21 cellular contexts compared by ENCODE assay signal in genomic region chr12:31600252-31600651, GRCh38. TPM values are rescaled to one million over a fixed set of nuclear protein-coding genes. Genes with fewer than 3 reads are reported as not detected.
DNase-seq lines count a peak whose midpoint lies in the region; ATAC-seq, FAIRE-seq and TF ChIP-seq lines count a peak whose summit lies in the region.
"Had no signal": no experiment of that assay in that cellular context is flagged by ENCODE, and none has a peak within 500 bp of the region (broad histone marks: within the 10 kb centered on the region; RNA-seq: fewer than 3 reads in every experiment).

No MANE protein-coding gene starts in this region.

- POLR2A ChIA-PET in K562 (lab: Yijun Ruan, JAX), result interaction anchor here (0.7 kb wide), 1 partner anchor 52 kb away, joined by 3 read pairs; no protein-coding TSS in a partner anchor

- no peaks in the 10 kb centered on the region for H3K36me3 Mint-ChIP-seq in GM23338 (ENCODE audit: low read depth)
- H3K36me3 Mint-ChIP-seq in stimulated activated naive B cell treated with anti-CD40 and anti-IgM and Interleukin-4, amounts not matched to agents 10 μg/mL and 1 μg/mL and 100 μg/mL, for 72 hours, result peaks cover 0 to 1% of the 10 kb centered on the region in 2 donors
- H3K36me3 Mint-ChIP-seq in activated T-cell treated with anti-CD3 and anti-CD28 coated beads, Interleukin-2, amount 50 U/mL, for 4 hours (ENCODE audit: insufficient read depth), result no peaks in the 10 kb centered on the region
- H3K36me3 Mint-ChIP-seq: naive thymus-derived CD4-positive, alpha-beta T cell had no signal

- no peaks in the 10 kb centered on the region for H3K9me1 ChIP-seq in K562 (ENCODE audit: control insufficient read depth, insufficient read depth, low read length)

- H3K4me3 ChIP-seq in GM23338, result no peak overlapping the region
- H3K4me3 ChIP-seq in Loucy (ENCODE audit: low read length, poor library complexity, severe bottlenecking), result no peak overlapping the region
- H3K4me3 ChIP-seq in K562, result no peak overlapping the region
- H3K4me3 ChIP-seq in mucosa of descending colon, result no peak overlapping the region

- TF ChIP-seq EP300 in K562 (IDR thresholded peaks at IDR 0.05; ENCODE audit: low read length), result no peak

- ATAC-seq in GM23338, result peak; percentile 92
- ATAC-seq in K562, result peak; percentile 74
- no peak for ATAC-seq in stimulated activated naive B cell treated with anti-CD40 and anti-IgM and Interleukin-4, amounts not matched to agents 10 μg/mL and 1 μg/mL and 100 μg/mL, for 72 hours (replicated peaks)
- ATAC-seq in mucosa of descending colon, result no peak
- no peak for ATAC-seq in activated T-cell treated with anti-CD3 and anti-CD28 coated beads, Interleukin-2, amount 50 U/mL, for 4 hours
- no peak for ATAC-seq in HG03354 (IDR thresholded peaks at IDR 0.05; ENCODE audit: poor library complexity, severe bottlenecking, unreplicated experiment)
- ATAC-seq: naive thymus-derived CD4-positive, alpha-beta T cell had no signal

- H3K4me2 ChIP-seq in GM23338 (no peak overlapping the region), Loucy (ENCODE audit: low read depth, low read length, poor library complexity, severe bottlenecking) (no peak overlapping the region), K562 (ENCODE audit: insufficient read depth, low read length) (no peak overlapping the region)

- H3K36me3 ChIP-seq in GM23338 (ENCODE audit: insufficient read depth) (no peaks in the 10 kb centered on the region), Loucy (ENCODE audit: insufficient read depth, low read length) (no peaks in the 10 kb centered on the region), K562 (ENCODE audit: control insufficient read depth, insufficient read depth, low read length) (no peaks in the 10 kb centered on the region), mucosa of descending colon (ENCODE audit: low read depth) (no peaks in the 10 kb centered on the region)
- H3K36me3 ChIP-seq: thoracic aorta had no signal

- FAIRE-seq in K562 (lab: Jason Lieb, UNC), result peak; percentile 23
- FAIRE-seq: small intestine had no signal

- no peaks in the 10 kb centered on the region; the same call in 2 of the 3 replicates for H3K4me1 Mint-ChIP-seq in GM23338
- H3K4me1 Mint-ChIP-seq in stimulated activated naive B cell treated with anti-CD40 and anti-IgM and Interleukin-4, amounts not matched to agents 10 μg/mL and 1 μg/mL and 100 μg/mL, for 72 hours, result peaks cover 21 to 43% of the 10 kb centered on the region in 2 donors
- no peaks in the 10 kb centered on the region for H3K4me1 Mint-ChIP-seq in activated T-cell treated with anti-CD3 and anti-CD28 coated beads, Interleukin-2, amount 50 U/mL, for 4 hours (ENCODE audit: low read depth)
- H3K4me1 Mint-ChIP-seq: naive thymus-derived CD4-positive, alpha-beta T cell had no signal

- no peak overlapping the region for H3K4me3 Mint-ChIP-seq in GM23338
- H3K4me3 Mint-ChIP-seq in stimulated activated naive B cell treated with anti-CD40 and anti-IgM and Interleukin-4, amounts not matched to agents 10 μg/mL and 1 μg/mL and 100 μg/mL, for 72 hours, result no peak overlapping the region
- H3K4me3 Mint-ChIP-seq in activated T-cell treated with anti-CD3 and anti-CD28 coated beads, Interleukin-2, amount 50 U/mL, for 4 hours, result no peak overlapping the region
- H3K4me3 Mint-ChIP-seq: naive thymus-derived CD4-positive, alpha-beta T cell had no signal

- intact Hi-C loops in K562 (cut with micrococcal nuclease) (loop anchor here (2.0 kb wide), 1 partner anchor 31 kb away; no protein-coding TSS in a partner anchor), mucosa of descending colon (cut with DNase I, micrococcal nuclease) (no loop called here)

- H3F3A ChIP-seq in GM23338 (replicated peaks; ENCODE audit: low read depth) (no peaks in the 10 kb centered on the region), Loucy (ENCODE audit: low read depth) (no peaks in the 10 kb centered on the region)

- DNase-seq in GM23338 (ENCODE audit: low spot score) (peak; percentile 85), K562 (ENCODE audit: extremely low read depth in 1 of 4, low spot score in 3 of 4) (peak in 1 of 4 experiments; percentile 24), mucosa of descending colon (no peak)
- DNase-seq in stimulated activated naive B cell treated with anti-CD40 and anti-IgM and Interleukin-4, amounts not matched to agents 10 μg/mL and 1 μg/mL and 100 μg/mL, for 72 hours, result no peak
- no peak for DNase-seq in activated T-cell treated with anti-CD3 and anti-CD28 coated beads, Interleukin-2, amount 50 U/mL, for 4 hours
- DNase-seq: activated CD4-positive, alpha-beta T cell treated with anti-CD3 and anti-CD28 coated beads for 48 hours; activated naive CD4-positive, alpha-beta T cell treated with anti-CD3 and anti-CD28 coated beads, Interleukin-2, amount 50 U/mL, for 16 hours; DMS79 treated with DMSO at 0.1 percent for 48 hours; glutamatergic neuron; IMR-90; naive thymus-derived CD4-positive, alpha-beta T cell; NCI-H1694 treated with DMSO at 0.1 percent for 48 hours; NCI-H2171 treated with DMSO at 0.1 percent for 48 hours; NCI-H526; SHP77; small intestine; stimulated activated CD4-positive, alpha-beta T cell treated with anti-CD3 and anti-CD28 coated beads, Interleukin-2, amount 100 ng/mL, for 24 hours; stimulated activated naive CD4-positive, alpha-beta T cell had no signal

- H3K27me3 ChIP-seq in GM23338 (ENCODE audit: insufficient read depth) (no peaks in the 10 kb centered on the region), Loucy (ENCODE audit: insufficient read depth, low read length, poor library complexity, severe bottlenecking) (no peaks in the 10 kb centered on the region), K562 (ENCODE audit: control insufficient read depth in 2 of 2, insufficient read depth in 2 of 2, low read length in 2 of 2) (peaks cover 0 to 4% of the 10 kb centered on the region in 2 experiments; a peak in 1 of 5 replicates)

- peak; percentile 67 to 74 for TF ChIP-seq CTCF in GM23338 (conservative IDR thresholded peaks at IDR 0.05; ENCODE audit: low read depth in 2 of 2)
- peak; percentile 40 for TF ChIP-seq CTCF in Loucy (conservative IDR thresholded peaks at IDR 0.05; ENCODE audit: low read length)
- TF ChIP-seq CTCF in K562 (IDR thresholded peaks at IDR 0.05 in 2 of 3, conservative IDR thresholded peaks at IDR 0.05 in 1 of 3; ENCODE audit: insufficient read depth in 2 of 3, low read depth in 1 of 3, low read length in 3 of 3), result peak in 2 of 3 experiments; percentile 22 to 23; a peak in 1 of 6 replicates
- TF ChIP-seq CTCF in mucosa of descending colon (IDR thresholded peaks at IDR 0.05), result no peak

- H3K79me2 ChIP-seq in GM23338 (replicated peaks; ENCODE audit: insufficient read depth) (no peaks in the 10 kb centered on the region), Loucy (ENCODE audit: insufficient read depth, low read length) (no peaks in the 10 kb centered on the region), K562 (ENCODE audit: control insufficient read depth, insufficient read depth, low read length) (no peaks in the 10 kb centered on the region)

- H3K9me2 ChIP-seq in GM23338 (ENCODE audit: insufficient read depth) (no peaks in the 10 kb centered on the region), Loucy (replicated peaks; ENCODE audit: low read depth, low read length) (no peaks in the 10 kb centered on the region)

- 10% methylated on average over 5 of the region's 5 CpGs for WGBS in K562 (ENCODE audit: insufficient coverage, low coverage, missing lambda C conversion rate)

- H2AFZ ChIP-seq in GM23338, result no peak overlapping the region
- H2AFZ ChIP-seq in Loucy (ENCODE audit: low read length), result no peak overlapping the region
- 0 out of 2 replicates have a peak overlapping the region, but pooled peaks have one; percentile 5 for H2AFZ ChIP-seq in K562 (ENCODE audit: low read depth, low read length)

- H3K9ac ChIP-seq in Loucy (ENCODE audit: low read depth, low read length, poor library complexity, severe bottlenecking) (no peak overlapping the region), K562 (ENCODE audit: insufficient read depth in 1 of 2, low read depth in 2 of 2, low read length in 2 of 2) (no peak overlapping the region)

- H3K9me3 Mint-ChIP-seq in GM23338, result no peaks in the 10 kb centered on the region
- H3K9me3 Mint-ChIP-seq in stimulated activated naive B cell treated with anti-CD40 and anti-IgM and Interleukin-4, amounts not matched to agents 10 μg/mL and 1 μg/mL and 100 μg/mL, for 72 hours, result peaks cover 0 to 3% of the 10 kb centered on the region in 2 donors
- no peaks in the 10 kb centered on the region for H3K9me3 Mint-ChIP-seq in activated T-cell treated with anti-CD3 and anti-CD28 coated beads, Interleukin-2, amount 50 U/mL, for 4 hours

- CTCF ChIA-PET in K562 (lab: Yijun Ruan, JAX; ENCODE audit: low intra/inter-chr PET ratio), result no interaction called here

- no TSS peak for BruUV-seq in K562 (replicated peaks; lab: Mats Ljungman, UMichigan)

- H3K27ac Mint-ChIP-seq in GM23338, result no peak overlapping the region
- peak overlapping the region; percentile 42 for H3K27ac Mint-ChIP-seq in stimulated activated naive B cell treated with anti-CD40 and anti-IgM and Interleukin-4, amounts not matched to agents 10 μg/mL and 1 μg/mL and 100 μg/mL, for 72 hours
- H3K27ac Mint-ChIP-seq: naive thymus-derived CD4-positive, alpha-beta T cell had no signal

- no peak overlapping the region for H3K27ac ChIP-seq in GM23338 (ENCODE audit: low read depth)
- no peak overlapping the region for H3K27ac ChIP-seq in K562 (ENCODE audit: extremely low read depth, low read depth, low read length)
- H3K27ac ChIP-seq: thoracic aorta had no signal

- no peaks in the 10 kb centered on the region for H3K9me3 ChIP-seq in Loucy (ENCODE audit: insufficient read depth, low read depth, low read length)
- no peaks in the 10 kb centered on the region for H3K9me3 ChIP-seq in K562 (replicated peaks; ENCODE audit: control insufficient read depth, insufficient read depth, low read depth, low read length)
- H3K9me3 ChIP-seq in mucosa of descending colon, result no peaks in the 10 kb centered on the region
- H3K9me3 ChIP-seq: thoracic aorta had no signal

- in situ Hi-C loops in K562 (cut with MboI), result no loop called here

- H4K20me1 ChIP-seq in GM23338 (replicated peaks; ENCODE audit: insufficient read depth) (no peaks in the 10 kb centered on the region), Loucy (ENCODE audit: insufficient read depth, low read length, poor library complexity, severe bottlenecking) (no peaks in the 10 kb centered on the region), K562 (replicated peaks; ENCODE audit: control insufficient read depth, insufficient read depth, low read length) (no peaks in the 10 kb centered on the region)

- no peak for TF ChIP-seq POLR2A in K562 (conservative IDR thresholded peaks at IDR 0.05)

- peaks cover 3% of the 10 kb centered on the region for H3K27me3 Mint-ChIP-seq in GM23338 (ENCODE audit: insufficient read depth, low read depth, poor library complexity)
- H3K27me3 Mint-ChIP-seq in stimulated activated naive B cell treated with anti-CD40 and anti-IgM and Interleukin-4, amounts not matched to agents 10 μg/mL and 1 μg/mL and 100 μg/mL, for 72 hours, result no peaks in the 10 kb centered on the region
- peaks cover 14% of the 10 kb centered on the region for H3K27me3 Mint-ChIP-seq in activated T-cell treated with anti-CD3 and anti-CD28 coated beads, Interleukin-2, amount 50 U/mL, for 4 hours (ENCODE audit: low read depth)

- H3K4me1 ChIP-seq in GM23338 (ENCODE audit: insufficient read depth) (no peaks in the 10 kb centered on the region), Loucy (ENCODE audit: insufficient read depth, low read length, poor library complexity, severe bottlenecking) (no peaks in the 10 kb centered on the region), K562 (replicated peaks in 1 of 2; ENCODE audit: control insufficient read depth in 2 of 2, insufficient read depth in 2 of 2, low read length in 2 of 2) (no peaks in the 10 kb centered on the region), mucosa of descending colon (ENCODE audit: low read depth) (no peaks in the 10 kb centered on the region)

- TF ChIP-seq RAD21 in K562 (CRISPR knock-in tag; conservative IDR thresholded peaks at IDR 0.05 in 1 of 2, IDR thresholded peaks at IDR 0.05 in 1 of 2), result peak in 1 of 2 experiments; percentile 37; a peak in 1 of 4 replicates

RNA-seq across cellular contexts. Expression of gene DENND5B, which starts 9.3 kb away (rescaled TPM):
- 17.2 and 19.3 TPM in 2 replicates for total RNA-seq in GM23338 (2014; rRNA removed; shearing (Covaris generic))
- polyA plus RNA-seq in GM23338 (2016; fragmentation: Nextera tagmentation; extraction: Ambion mirVana) (5.4 and 6.5 TPM in 2 replicates), K562 (2011; rRNA removed) (6.0 and 11.8 TPM in 2 replicates), K562 (2014; fragmentation: Illumina TruSeq; extraction: Trizol) (3.5 and 3.9 TPM in 2 replicates), K562 (2014; fragmentation: Nextera tagmentation; extraction: Ambion mirVana) (1 to 10 TPM in 1 of 2 experiments, under 1 TPM in 1; 0.99 to 1.2 TPM), K562 (2014; rRNA removed) (3.6 and 3.8 TPM in 2 replicates)
- 7.0 and 7.7 TPM in 2 replicates for total RNA-seq in K562 (2011; cell fraction: chromatin; rRNA removed; ENCODE audit: low replicate concordance)
- total RNA-seq in K562 (2011; cell fraction: nucleolus; rRNA removed), result 3.3 and 3.8 TPM in 2 replicates
- total RNA-seq in K562 (2011; cell fraction: nucleoplasm; rRNA removed), result 4.1 and 5.4 TPM in 2 replicates
- total RNA-seq in K562 (2014; rRNA removed) (2.1 and 3.6 TPM in 2 replicates), K562 (2014; rRNA removed; fragmentation: Illumina TruSeq; extraction: Trizol) (4.7 and 5.0 TPM in 2 replicates), K562 (2015; rRNA removed; fragmentation: Illumina TruSeq; extraction: Trizol) (3.6 and 4.0 TPM in 2 replicates), K562 (2021) (4.5 and 5.0 TPM in 2 replicates), mucosa of descending colon (10 to 100 TPM; 10.4 to 20.3 (median 12.8) TPM)
- 3.4 and 9.1 TPM in 2 replicates for polyA plus RNA-seq in K562 (2011; cell fraction: cytosol; rRNA removed)
- polyA plus RNA-seq in K562 (2011; cell fraction: nucleus; rRNA removed), result 1.5 and 4.8 TPM in 2 replicates
- polyA plus RNA-seq in K562 (2012), result 2.2 and 2.5 TPM in 2 replicates
- 6.9 and 16.9 TPM in 2 replicates for polyA minus RNA-seq in K562 (2011; rRNA and poly(A)+ RNA removed)
- 2.9 and 7.9 TPM in 2 replicates for polyA minus RNA-seq in K562 (2011; cell fraction: cytosol; rRNA and poly(A)+ RNA removed)
- polyA minus RNA-seq in K562 (2011; cell fraction: nucleus; rRNA and poly(A)+ RNA removed), result 1.5 and 6.8 TPM in 2 replicates
- under 1 TPM; 0.10 to 0.33 (median 0.29) TPM for total RNA-seq in activated T-cell treated with anti-CD3 and anti-CD28 coated beads, Interleukin-2, amount 50 U/mL, for 4 hours
- polyA plus RNA-seq: naive thymus-derived CD4-positive, alpha-beta T cell had no signal

RNA-seq across cellular contexts. Expression of gene ETFBKMT, which starts 59.2 kb away (rescaled TPM):
- total RNA-seq in GM23338 (2014; rRNA removed; shearing (Covaris generic)), result 2.3 and 3.2 TPM in 2 replicates
- polyA plus RNA-seq in GM23338 (2016; fragmentation: Nextera tagmentation; extraction: Ambion mirVana), result 0.79 and 0.87 TPM in 2 replicates
- 0.60 and 1.1 TPM in 2 replicates for total RNA-seq in K562 (2011; cell fraction: chromatin; rRNA removed; ENCODE audit: low replicate concordance)
- total RNA-seq in K562 (2011; cell fraction: nucleolus; rRNA removed), result 0.83 and 1.2 TPM in 2 replicates
- total RNA-seq in K562 (2011; cell fraction: nucleoplasm; rRNA removed), result 1.1 and 1.3 TPM in 2 replicates
- total RNA-seq in K562 (2014; rRNA removed), result 0.37 and 0.68 TPM in 2 replicates
- 1.0 and 1.2 TPM in 2 replicates for total RNA-seq in K562 (2014; rRNA removed; fragmentation: Illumina TruSeq; extraction: Trizol)
- 0.18 and 0.53 TPM in 2 replicates for total RNA-seq in K562 (2015; rRNA removed; fragmentation: Illumina TruSeq; extraction: Trizol)
- total RNA-seq in K562 (2021), result 0.60 and 1.4 TPM in 2 replicates
- 0.96 and 1.0 TPM in 2 replicates for polyA plus RNA-seq in K562 (2011; rRNA removed)
- 0.39 and 0.52 TPM in 2 replicates for polyA plus RNA-seq in K562 (2011; cell fraction: cytosol; rRNA removed)
- 0.41 and 0.71 TPM in 2 replicates for polyA plus RNA-seq in K562 (2011; cell fraction: nucleus; rRNA removed)
- polyA plus RNA-seq in K562 (2012), result 0.39 and 0.83 TPM in 2 replicates
- 0.73 and 0.77 TPM in 2 replicates for polyA plus RNA-seq in K562 (2014; fragmentation: Illumina TruSeq; extraction: Trizol)
- 1 to 10 TPM; 1.0 to 1.7 TPM for polyA plus RNA-seq in K562 (2014; fragmentation: Nextera tagmentation; extraction: Ambion mirVana)
- 0.69 and 0.82 TPM in 2 replicates for polyA plus RNA-seq in K562 (2014; rRNA removed)
- polyA minus RNA-seq in K562 (2011; rRNA and poly(A)+ RNA removed), result 0.88 and 1.3 TPM in 2 replicates
- 0.38 TPM in 1 of 2 replicates, not detected in the other for polyA minus RNA-seq in K562 (2011; cell fraction: cytosol; rRNA and poly(A)+ RNA removed)
- polyA minus RNA-seq in K562 (2011; cell fraction: nucleus; rRNA and poly(A)+ RNA removed), result 0.56 and 0.67 TPM in 2 replicates
- total RNA-seq in mucosa of descending colon, result 1 to 10 TPM; 5.6 to 7.0 (median 6.1) TPM
- total RNA-seq in activated T-cell treated with anti-CD3 and anti-CD28 coated beads, Interleukin-2, amount 50 U/mL, for 4 hours, result under 1 TPM; 0.21 to 0.54 (median 0.38) TPM

Comparison
In these comparisons a context has a peak if more than half of its experiments do, and no peak if none do; other contexts are left out.
1. ATAC-seq: peak in GM23338 (single experiment) and K562 (single experiment); none in stimulated activated naive B cell treated with anti-CD40 and anti-IgM and Interleukin-4, amounts not matched to agents 10 μg/mL and 1 μg/mL and 100 μg/mL, for 72 hours (0 of 2), mucosa of descending colon (single experiment), activated T-cell treated with anti-CD3 and anti-CD28 coated beads, Interleukin-2, amount 50 U/mL, for 4 hours (0 of 2) and HG03354 (single experiment).